Comparison of ENCODE assay signal across 20 cellular contexts in the genomic region with DNA sequence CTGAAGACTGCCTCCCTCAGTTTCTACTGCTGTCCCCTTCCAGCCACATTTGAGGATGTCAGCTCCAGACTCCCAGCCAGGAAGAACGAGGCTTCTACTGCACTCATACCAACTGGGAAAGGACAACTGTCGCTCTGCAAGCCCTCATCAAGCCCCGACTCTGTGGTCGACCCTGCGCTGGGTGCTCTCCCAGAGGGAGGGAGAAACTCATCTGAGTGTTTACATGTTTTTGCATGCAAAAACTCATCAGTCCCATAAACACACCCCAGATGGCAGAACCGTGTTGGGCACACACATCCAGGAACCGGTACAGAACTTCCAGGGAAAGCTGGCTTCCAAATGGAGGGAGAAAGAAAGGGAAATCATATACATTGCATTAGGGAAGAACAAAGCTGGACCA. TPM values are rescaled to one million over a fixed set of nuclear protein-coding genes. Genes with fewer than 3 reads are reported as not detected.
DNase-seq lines count a peak whose midpoint lies in the region; TF ChIP-seq lines count a peak whose summit lies in the region.
"Had no signal": no experiment of that assay in that cellular context is flagged by ENCODE, and none has a peak within 500 bp of the region (broad histone marks: within the 10 kb centered on the region; RNA-seq: fewer than 3 reads in every experiment).

No MANE protein-coding gene starts in this region.

- H3K9me3 ChIP-seq in esophagus muscularis mucosa (peaks cover 0 to 17% (median 6%) of the 10 kb centered on the region in 4 donors), prostate gland (no peaks in the 10 kb centered on the region), tibial nerve (peaks cover 0 to 31% (median 0%) of the 10 kb centered on the region in 4 donors)
- H3K9me3 ChIP-seq: Caco-2 had no signal

- H3K4me3 ChIP-seq in coronary artery (no peak overlapping the region), esophagus muscularis mucosa (no peak overlapping the region), prostate gland (no peak overlapping the region), tibial nerve (no peak overlapping the region)
- H3K4me3 ChIP-seq: BLaER1 treated with 17β-estradiol and CSF1 and Interleukin-3, amounts not matched to agents 10 nM and 100 nM; GM12878 had no signal

- no peak for TF ChIP-seq CTCF in coronary artery (IDR thresholded peaks at IDR 0.05)
- no peak for TF ChIP-seq CTCF in esophagus muscularis mucosa (IDR thresholded peaks at IDR 0.05)
- TF ChIP-seq CTCF in prostate gland (IDR thresholded peaks at IDR 0.05) = no peak
- no peak for TF ChIP-seq CTCF in tibial nerve (IDR thresholded peaks at IDR 0.05)

- no peak overlapping the region for H3K27ac ChIP-seq in coronary artery
- no peak overlapping the region for H3K27ac ChIP-seq in esophagus muscularis mucosa (replicated peaks in 1 of 4)
- no peak overlapping the region for H3K27ac ChIP-seq in prostate gland
- H3K27ac ChIP-seq in tibial nerve = no peak overlapping the region
- H3K27ac ChIP-seq: BLaER1 treated with 17β-estradiol and CSF1 and Interleukin-3, amounts not matched to agents 10 nM and 100 nM; C4-2B had no signal

- intact Hi-C loops in esophagus muscularis mucosa (cut with DNase I) (no loop called here), prostate gland (cut with DNase I) (no loop called here)

- DNase-seq in activated CD8-positive, alpha-beta memory T cell treated with anti-CD3 and anti-CD28 coated beads for 24 hours = peak; percentile 42
- DNase-seq in activated CD8-positive, alpha-beta memory T cell treated with anti-CD3 and anti-CD28 coated beads, Interleukin-2, amount 50 U/mL, for 48 hours = no peak
- DNase-seq in coronary artery (ENCODE audit: low spot score) (peak; percentile 50), esophagus muscularis mucosa (ENCODE audit: extremely low spot score) (peak; percentile 72), prostate gland (ENCODE audit: low spot score) (peak; percentile 3), tibial nerve (ENCODE audit: low spot score in 2 of 2) (no peak), activated gamma-delta T cell (lab: John Stamatoyannopoulos, UW) (no peak), ACHN (no peak)
- DNase-seq: 8988T; AML-193; Caco-2; Calu3; CD4-positive, alpha-beta T cell; CD8-positive, alpha-beta T cell; DMS79 treated with DMSO at 0.1 percent for 48 hours; EL; GDM1 had no signal

- WGBS in esophagus muscularis mucosa = 86% methylated on average over 7 of the region's 7 CpGs
- WGBS in prostate gland = 91% methylated on average over 7 of the region's 7 CpGs
- 91 to 99% methylated on average over 7 of the region's 7 CpGs for WGBS in tibial nerve, 2 donors

- H3K36me3 ChIP-seq in esophagus muscularis mucosa (no peaks in the 10 kb centered on the region), prostate gland (no peaks in the 10 kb centered on the region), tibial nerve (peaks cover 0 to 11% (median 0%) of the 10 kb centered on the region in 3 donors)
- H3K36me3 ChIP-seq: BLaER1 treated with 17β-estradiol and CSF1 and Interleukin-3, amounts not matched to agents 10 nM and 100 nM had no signal

- TF ChIP-seq POLR2A in esophagus muscularis mucosa (IDR thresholded peaks at IDR 0.05; ENCODE audit: low read depth) (no peak), prostate gland (IDR thresholded peaks at IDR 0.05) (no peak), tibial nerve (IDR thresholded peaks at IDR 0.05) (no peak)

- in situ Hi-C loops in ACHN (cut with HindIII; ENCODE audit: low pct_ligation_motif_present, low pct_unique_long_range_greater_than_20kb, low sequenced_read_pairs) = no loop called here

- TF ChIP-seq EP300 in esophagus muscularis mucosa (IDR thresholded peaks at IDR 0.05) = no peak
- TF ChIP-seq EP300 in tibial nerve (IDR thresholded peaks at IDR 0.05) = no peak

- H3K27me3 ChIP-seq in esophagus muscularis mucosa (no peaks in the 10 kb centered on the region), prostate gland (replicated peaks; ENCODE audit: insufficient read depth) (no peaks in the 10 kb centered on the region), tibial nerve (no peaks in the 10 kb centered on the region)
- H3K27me3 ChIP-seq: BLaER1 treated with 17β-estradiol and CSF1 and Interleukin-3, amounts not matched to agents 10 nM and 100 nM had no signal

- H3K4me1 ChIP-seq in esophagus muscularis mucosa = no peaks in the 10 kb centered on the region
- H3K4me1 ChIP-seq in prostate gland (replicated peaks) = no peaks in the 10 kb centered on the region
- no peaks in the 10 kb centered on the region for H3K4me1 ChIP-seq in tibial nerve
- H3K4me1 ChIP-seq: Caco-2 had no signal

RNA-seq across cellular contexts. Expression of gene ADAMTS17, which starts 43.5 kb away (rescaled TPM):
- 10 to 100 TPM in 1 of 4 donors, 1 to 10 TPM in 3; 5.3 to 12.0 (median 6.6) TPM for total RNA-seq in esophagus muscularis mucosa
- 1 to 10 TPM; 2.7 to 5.6 TPM for total RNA-seq in prostate gland
- 1 to 10 TPM in 3 of 4 donors, under 1 TPM in 1; 0.66 to 5.5 (median 3.7) TPM for total RNA-seq in tibial nerve

Comparison
In these comparisons a context has a peak if more than half of its experiments do, and no peak if none do; other contexts are left out.
1. DNase-seq: peak in activated CD8-positive, alpha-beta memory T cell treated with anti-CD3 and anti-CD28 coated beads for 24 hours (single experiment), coronary artery (single experiment), esophagus muscularis mucosa (single experiment) and prostate gland (single experiment); none in activated CD8-positive, alpha-beta memory T cell treated with anti-CD3 and anti-CD28 coated beads, Interleukin-2, amount 50 U/mL, for 48 hours (single experiment), tibial nerve (0 of 2), activated gamma-delta T cell (single experiment) and ACHN (single experiment).